ENCODE assay signal across 18 cellular contexts in genomic region chr17:67229109-67229991, GRCh38. TPM values are rescaled to one million over a fixed set of nuclear protein-coding genes. Genes with fewer than 3 reads are reported as not detected.
DNase-seq lines count a peak whose midpoint lies in the region; ATAC-seq, FAIRE-seq and TF ChIP-seq lines count a peak whose summit lies in the region.
"Had no signal": no experiment of that assay in that cellular context is flagged by ENCODE, and none has a peak within 500 bp of the region (broad histone marks: within the 10 kb centered on the region; RNA-seq: fewer than 3 reads in every experiment).

No MANE protein-coding gene starts in this region.

- H3K4me1 ChIP-seq in CD4-positive, alpha-beta memory T cell (ENCODE audit: insufficient read depth, low read length) = peaks cover 16% of the 10 kb centered on the region
- no peaks in the 10 kb centered on the region for H3K4me1 ChIP-seq in GM12878 (ENCODE audit: control insufficient read depth, insufficient read depth, low read length)
- peaks cover 0 to 9% (median 2%) of the 10 kb centered on the region in 4 donors for H3K4me1 ChIP-seq in transverse colon
- H3K4me1 ChIP-seq in thyroid gland = peaks cover 0 to 7% of the 10 kb centered on the region in 2 donors

- 95% methylated on average over 5 of the region's 5 CpGs for WGBS in GM12878 (ENCODE audit: insufficient coverage, insufficient replicate concordance, low lambda C conversion rate, missing lambda C conversion rate)
- WGBS in transverse colon (ENCODE audit: low coverage in 1 of 2), 2 donors = 90% methylated on average over 5 of the region's 5 CpGs
- 90 to 93% methylated on average over 5 of the region's 5 CpGs for WGBS in thyroid gland, 2 donors

- no peak overlapping the region for H3K27ac ChIP-seq in CD4-positive, alpha-beta memory T cell (ENCODE audit: low read depth, low read length)
- H3K27ac ChIP-seq in GM12878 (ENCODE audit: control insufficient read depth, insufficient read depth) (no peak overlapping the region), transverse colon (no peak overlapping the region), thyroid gland (no peak overlapping the region)
- H3K27ac ChIP-seq: BLaER1, KMS-11 had no signal

- no peaks in the 10 kb centered on the region for H3K27me3 Mint-ChIP-seq in activated T-cell treated with anti-CD3 and anti-CD28 coated beads, Interleukin-2, amount 50 U/mL, for 72 hours (ENCODE audit: low read depth)
- no peaks in the 10 kb centered on the region for H3K27me3 Mint-ChIP-seq in CD4-positive, alpha-beta memory T cell
- no peaks in the 10 kb centered on the region for H3K27me3 Mint-ChIP-seq in memory B cell

- H3K27me3 ChIP-seq in CD4-positive, alpha-beta memory T cell (ENCODE audit: insufficient read depth, low read length) = no peaks in the 10 kb centered on the region
- H3K27me3 ChIP-seq in GM12878 (replicated peaks in 1 of 2; ENCODE audit: control insufficient read depth in 2 of 2, insufficient read depth in 2 of 2, low read length in 1 of 2) = no peaks in the 10 kb centered on the region
- H3K27me3 ChIP-seq in transverse colon = no peaks in the 10 kb centered on the region
- H3K27me3 ChIP-seq in thyroid gland = no peaks in the 10 kb centered on the region
- H3K27me3 ChIP-seq: BLaER1 had no signal

- H3K4me3 Mint-ChIP-seq in activated T-cell treated with anti-CD3 and anti-CD28 coated beads, Interleukin-2, amount 50 U/mL, for 72 hours = no peak overlapping the region
- H3K4me3 Mint-ChIP-seq in CD4-positive, alpha-beta memory T cell = peak overlapping the region in 2 of 8 donors; percentile 10 to 17
- no peak overlapping the region for H3K4me3 Mint-ChIP-seq in memory B cell

- in situ Hi-C loops in GM12878 (cut with MboI) = no loop called here
- in situ Hi-C loops in transverse colon (cut with MboI; ENCODE audit: low pct_ligation_motif_present in 1 of 4, low pct_unique_long_range_greater_than_20kb in 1 of 4, low sequenced_read_pairs in 3 of 4) = no loop called here

- SMC1A ChIA-PET in GM12878 (lab: Charles Lee; ENCODE audit: uncharacterized antibody, unreplicated experiment) = interaction anchor here (1.1 kb wide), 1 partner anchor 11 kb away, joined by 3 read pairs; no protein-coding TSS in a partner anchor

- H3K36me3 ChIP-seq in CD4-positive, alpha-beta memory T cell (ENCODE audit: insufficient read depth, low read length) = peaks cover 8% of the 10 kb centered on the region
- H3K36me3 ChIP-seq in GM12878 (ENCODE audit: control insufficient read depth in 2 of 2, insufficient read depth in 2 of 2, low read length in 1 of 2) (peaks cover 0 to 3% of the 10 kb centered on the region in 2 experiments; a peak in 2 of 4 replicates), transverse colon (peaks cover 0 to 17% (median 0%) of the 10 kb centered on the region in 4 donors), thyroid gland (no peaks in the 10 kb centered on the region)

- TF ChIP-seq EP300 in GM12878 (IDR thresholded peaks at IDR 0.05; ENCODE audit: borderline replicate concordance in 1 of 2, control insufficient read depth in 1 of 2, low read depth in 2 of 2, low read length in 2 of 2) = no peak
- no peak for TF ChIP-seq EP300 in transverse colon (IDR thresholded peaks at IDR 0.05; ENCODE audit: low read depth)

- no peaks in the 10 kb centered on the region for H3K9me3 Mint-ChIP-seq in activated T-cell treated with anti-CD3 and anti-CD28 coated beads, Interleukin-2, amount 50 U/mL, for 72 hours
- H3K9me3 Mint-ChIP-seq in CD4-positive, alpha-beta memory T cell = no peaks in the 10 kb centered on the region
- no peaks in the 10 kb centered on the region for H3K9me3 Mint-ChIP-seq in memory B cell

- intact Hi-C loops in CD4-positive, alpha-beta memory T cell (cut with micrococcal nuclease) = no loop called here
- intact Hi-C loops in GM12878 (cut with micrococcal nuclease; ENCODE audit: unreplicated experiment) (no loop called here), transverse colon (cut with DNase I; ENCODE audit: low total_unique reads) (no loop called here), thyroid gland (cut with DNase I) (no loop called here)

- H3K27ac Mint-ChIP-seq in activated T-cell treated with anti-CD3 and anti-CD28 coated beads, Interleukin-2, amount 50 U/mL, for 72 hours = peak overlapping the region; percentile 89
- H3K27ac Mint-ChIP-seq in CD4-positive, alpha-beta memory T cell = peak overlapping the region in 5 of 7 donors; percentile 7 to 69 (median 55)
- H3K27ac Mint-ChIP-seq in memory B cell = peak overlapping the region; percentile 18

- 0 out of 2 replicates have a peak, but pooled peaks cover 2% of the 10 kb centered on the region for H4K20me1 ChIP-seq in GM12878 (ENCODE audit: control insufficient read depth, insufficient read depth)

- no peaks in the 10 kb centered on the region for H3K9me3 ChIP-seq in CD4-positive, alpha-beta memory T cell (ENCODE audit: control insufficient read depth in 1 of 2, low read length in 2 of 2)
- H3K9me3 ChIP-seq in GM12878 (replicated peaks; ENCODE audit: control insufficient read depth, insufficient read depth, low read length) = no peaks in the 10 kb centered on the region
- H3K9me3 ChIP-seq in transverse colon = no peaks in the 10 kb centered on the region
- H3K9me3 ChIP-seq in thyroid gland = no peaks in the 10 kb centered on the region
- H3K9me3 ChIP-seq: BLaER1 had no signal

- no peak for ATAC-seq in activated T-cell treated with anti-CD3 and anti-CD28 coated beads, Interleukin-2, amount 50 U/mL, for 72 hours (replicated peaks in 1 of 2)
- no peak for ATAC-seq in GM12878
- ATAC-seq in memory B cell (ENCODE audit: low read depth) = no peak

- H3K9ac ChIP-seq in GM12878 (ENCODE audit: control insufficient read depth, insufficient read depth, low read length) = no peak overlapping the region
- H3K9ac ChIP-seq: BLaER1, KMS-11 had no signal

- TF ChIP-seq POLR2A in GM12878 (IDR thresholded peaks at IDR 0.05; ENCODE audit: low read depth, low read length) (no peak), transverse colon (IDR thresholded peaks at IDR 0.05) (no peak), thyroid gland (IDR thresholded peaks at IDR 0.05) (no peak)

- no peak overlapping the region for H3K4me3 ChIP-seq in CD4-positive, alpha-beta memory T cell (ENCODE audit: low read length in 2 of 2)
- H3K4me3 ChIP-seq in GM12878 = no peak overlapping the region
- no peak overlapping the region for H3K4me3 ChIP-seq in transverse colon
- no peak overlapping the region for H3K4me3 ChIP-seq in thyroid gland (replicated peaks in 1 of 3)
- H3K4me3 ChIP-seq: BLaER1 had no signal

- H2AFZ ChIP-seq in GM12878 (ENCODE audit: control insufficient read depth, low read depth, low read length) = no peak overlapping the region

- no peak for FAIRE-seq in GM12878 (lab: Jason Lieb, UNC)
- FAIRE-seq: A204.1, D721Med had no signal

- TSS peak; percentile 34 for BruUV-seq in GM12878 (replicated peaks; lab: Mats Ljungman, UMichigan)

- peaks cover 5% of the 10 kb centered on the region for H3K79me2 ChIP-seq in GM12878 (ENCODE audit: control insufficient read depth, insufficient read depth, low read length)

- H3K4me2 ChIP-seq in GM12878 (ENCODE audit: control insufficient read depth, insufficient read depth) = no peak overlapping the region
- H3K4me2 ChIP-seq: BLaER1, KMS-11 had no signal

- RAD21 ChIA-PET in GM12878 (lab: Charles Lee; ENCODE audit: unreplicated experiment) = no interaction called here

- no peak for TF ChIP-seq RAD21 in GM12878 (IDR thresholded peaks at IDR 0.05; ENCODE audit: insufficient read depth, low read depth, low read length)

- CTCF ChIA-PET in CD4-positive, alpha-beta memory T cell (lab: Charles Lee; ENCODE audit: partially characterized antibody) = no interaction called here
- CTCF ChIA-PET in GM12878 (lab: Yijun Ruan, JAX) = no interaction called here

- no peak for DNase-seq in activated T-cell treated with anti-CD3 and anti-CD28 coated beads, Interleukin-2, amount 50 U/mL, for 72 hours
- DNase-seq in activated T-cell treated with anti-CD3 and anti-CD28 coated beads, Interleukin-2, amount 50 U/mL, for 1 hour = no peak
- no peak for DNase-seq in CD4-positive, alpha-beta memory T cell
- DNase-seq in GM12878 (ENCODE audit: low read depth, low spot score) = no peak
- DNase-seq in memory B cell (ENCODE audit: low spot score in 2 of 2) = no peak
- no peak for DNase-seq in transverse colon
- no peak for DNase-seq in iPS-NIHi7 (ENCODE audit: extremely low spot score)
- no peak for DNase-seq in thyroid gland
- DNase-seq: DMS79, NCI-H1417, NCI-H187 treated with DMSO at 0.1 percent for 48 hours, NCI-H2227 treated with DMSO at 0.1 percent for 48 hours, NCI-H524, RPMI8226 had no signal

- TF ChIP-seq CTCF in GM12878 (IDR thresholded peaks at IDR 0.05 in 2 of 3, conservative IDR thresholded peaks at IDR 0.05 in 1 of 3; ENCODE audit: control insufficient read depth in 2 of 3, extremely low read depth in 1 of 3, insufficient read depth in 1 of 3, low read depth in 3 of 3, low read length in 3 of 3) (no peak), transverse colon (IDR thresholded peaks at IDR 0.05) (no peak), thyroid gland (IDR thresholded peaks at IDR 0.05) (no peak)

- POLR2A ChIA-PET in CD4-positive, alpha-beta memory T cell (lab: Charles Lee; ENCODE audit: partially characterized antibody) = no interaction called here
- POLR2A ChIA-PET in GM12878 (lab: Charles Lee) = no interaction called here

- peaks cover 6% of the 10 kb centered on the region for H3K4me1 Mint-ChIP-seq in activated T-cell treated with anti-CD3 and anti-CD28 coated beads, Interleukin-2, amount 50 U/mL, for 72 hours (ENCODE audit: low read depth)
- peaks cover 31 to 66% (median 51%) of the 10 kb centered on the region in 4 donors for H3K4me1 Mint-ChIP-seq in CD4-positive, alpha-beta memory T cell
- H3K4me1 Mint-ChIP-seq in memory B cell = peaks cover 11% of the 10 kb centered on the region

- peaks cover 4 to 15% of the 10 kb centered on the region in 2 donors for H3K36me3 Mint-ChIP-seq in activated T-cell treated with anti-CD3 and anti-CD28 coated beads, Interleukin-2, amount 50 U/mL, for 72 hours (ENCODE audit: insufficient read depth in 2 of 2)
- H3K36me3 Mint-ChIP-seq in CD4-positive, alpha-beta memory T cell = peaks cover 36 to 53% of the 10 kb centered on the region in 2 donors
- peaks cover 17% of the 10 kb centered on the region for H3K36me3 Mint-ChIP-seq in memory B cell

RNA-seq across cellular contexts. Expression of gene HELZ, which starts 15.6 kb away (rescaled TPM):
- 10 to 100 TPM; 51.3 to 52.0 TPM for total RNA-seq in activated T-cell treated with anti-CD3 and anti-CD28 coated beads, Interleukin-2, amount 50 U/mL, for 72 hours
- 100 to 1,000 TPM; 100 to 104 TPM for total RNA-seq in CD4-positive, alpha-beta memory T cell
- 10 to 100 TPM; 32.0 to 72.3 TPM for polyA plus RNA-seq in CD4-positive, alpha-beta memory T cell
- total RNA-seq in GM12878 (2013; cell fraction: nucleolus; rRNA removed) = 555 TPM in 2 replicates
- total RNA-seq in GM12878 (2014; rRNA removed) = 16.7 and 19.6 TPM in 2 replicates
- 21.5 and 23.4 TPM in 2 replicates for total RNA-seq in GM12878 (2014; rRNA removed; fragmentation: Illumina TruSeq; extraction: Trizol)
- 32.7 and 36.4 TPM in 2 replicates for total RNA-seq in GM12878 (2021)
- polyA plus RNA-seq in GM12878 (2011; ENCODE audit: low read depth) = 11.2 TPM
- 29.3 and 42.1 TPM in 2 replicates for polyA plus RNA-seq in GM12878 (2011; rRNA removed)
- 15.3 and 21.5 TPM in 2 replicates for polyA plus RNA-seq in GM12878 (2011; cell fraction: cytosol; rRNA removed)
- polyA plus RNA-seq in GM12878 (2011; cell fraction: nucleus; rRNA removed) = 25.9 and 29.8 TPM in 2 replicates
- polyA plus RNA-seq in GM12878 (2012) = 8.9 and 12.1 TPM in 2 replicates
- 12.6 and 15.6 TPM in 2 replicates for polyA plus RNA-seq in GM12878 (2014; fragmentation: Illumina TruSeq; extraction: Trizol)
- 1 to 10 TPM; 1.5 to 8.1 TPM for polyA plus RNA-seq in GM12878 (2014; fragmentation: Nextera tagmentation; extraction: Ambion mirVana)
- polyA plus RNA-seq in GM12878 (2014; rRNA removed) = 7.3 and 7.9 TPM in 2 replicates
- 10 to 100 TPM; 34.1 to 36.8 TPM for polyA plus RNA-seq in GM12878 (2016; fragmentation: Nextera tagmentation; extraction: Ambion mirVana)
- 89.5 and 125 TPM in 2 replicates for polyA minus RNA-seq in GM12878 (2011; rRNA and poly(A)+ RNA removed)
- 29.2 and 29.9 TPM in 2 replicates for polyA minus RNA-seq in GM12878 (2011; cell fraction: cytosol; rRNA and poly(A)+ RNA removed)
- 88.5 and 107 TPM in 2 replicates for polyA minus RNA-seq in GM12878 (2011; cell fraction: nucleus; rRNA and poly(A)+ RNA removed)
- 100 to 1,000 TPM in 1 of 4 donors, 10 to 100 TPM in 3; 31.8 to 126 (median 56.0) TPM for total RNA-seq in transverse colon
- 100 to 1,000 TPM in 1 of 4 donors, 10 to 100 TPM in 3; 63.4 to 134 (median 88.2) TPM for total RNA-seq in thyroid gland

Comparison
In these comparisons a context has a peak if more than half of its experiments do, and no peak if none do; other contexts are left out.
1. H3K27ac Mint-ChIP-seq: peak in every context shown above with its lines; median percentile 89 in activated T-cell treated with anti-CD3 and anti-CD28 coated beads, Interleukin-2, amount 50 U/mL, for 72 hours; 55 in CD4-positive, alpha-beta memory T cell; 18 in memory B cell.